Comparison of ENCODE assay signal across 8 cellular contexts in genomic region chr18:77207540-77207939, GRCh38. TPM values are rescaled to one million over a fixed set of nuclear protein-coding genes. Genes with fewer than 3 reads are reported as not detected.
DNase-seq lines count a peak whose midpoint lies in the region; ATAC-seq and TF ChIP-seq lines count a peak whose summit lies in the region.

No MANE protein-coding gene starts in this region.

- in situ Hi-C loops in ACHN (cut with HindIII; ENCODE audit: low pct_ligation_motif_present, low pct_unique_long_range_greater_than_20kb, low sequenced_read_pairs) = no loop called here

- peak overlapping the region; percentile 16 for H3K27ac ChIP-seq in hepatocyte

- H3K27me3 ChIP-seq in hepatocyte = no peaks in the 10 kb centered on the region

- H3K36me3 ChIP-seq in hepatocyte (replicated peaks; ENCODE audit: insufficient read depth, low read depth) = no peaks in the 10 kb centered on the region

- no peaks in the 10 kb centered on the region for H3K9me3 ChIP-seq in hepatocyte (ENCODE audit: low read depth)

- no peak overlapping the region for H2AFZ ChIP-seq in hepatocyte

- H3K9me2 ChIP-seq in hepatocyte (replicated peaks; ENCODE audit: insufficient read depth) = no peaks in the 10 kb centered on the region

- H3K4me3 ChIP-seq in hepatocyte = no peak overlapping the region

- TF ChIP-seq CTCF in hepatocyte (IDR thresholded peaks at IDR 0.05; ENCODE audit: poor library complexity) = peak; percentile 40

- H3K4me1 ChIP-seq in hepatocyte (ENCODE audit: insufficient read depth) = no peaks in the 10 kb centered on the region

- peak; percentile 45 for ATAC-seq in GM18502 (IDR thresholded peaks at IDR 0.05; ENCODE audit: poor library complexity, unreplicated experiment)
- peak; percentile 87 for ATAC-seq in SK-N-SH treated with all-trans-retinoic acid at 6 μM for 48 hours

- H3K79me2 ChIP-seq in hepatocyte = no peaks in the 10 kb centered on the region

- peak; percentile 69 for DNase-seq in ACHN
- peak; percentile 32 for DNase-seq in HPDE6-E6E7 (ENCODE audit: extremely low spot score)
- peak; percentile 90 for DNase-seq in amniotic epithelial cell (ENCODE audit: low read depth)
- DNase-seq in hepatocyte (ENCODE audit: low spot score) = peak; percentile 25
- DNase-seq in stimulated activated CD4-positive, alpha-beta T cell treated with anti-CD3 and anti-CD28 coated beads, Interleukin-15, amount 100 ng/mL, for 24 hours = peak; percentile 60
- DNase-seq in NCI-H2029 treated with DMSO at 0.1 percent for 48 hours (lab: John Stamatoyannopoulos, UW) = no peak

- no peaks in the 10 kb centered on the region for H4K20me1 ChIP-seq in hepatocyte (ENCODE audit: insufficient read depth, poor library complexity, severe bottlenecking)

- WGBS in hepatocyte (ENCODE audit: low lambda C conversion rate, missing lambda C conversion rate) = 69% methylated on average over 10 of the region's 10 CpGs

- no peak overlapping the region for H3K4me2 ChIP-seq in hepatocyte

TF ChIP-seq in SK-N-SH treated with all-trans-retinoic acid at 6 μM for 48 hours, 23 proteins besides CTCF, POLR2A, EP300 and RAD21:
- no peak for TF ChIP-seq RARB (CRISPR knock-in tag; IDR thresholded peaks at IDR 0.05)
- no peak for TF ChIP-seq TCF4 (CRISPR knock-in tag; IDR thresholded peaks at IDR 0.05; ENCODE audit: borderline replicate concordance)
- no peak for TF ChIP-seq ARNTL (CRISPR knock-in tag; IDR thresholded peaks at IDR 0.05; ENCODE audit: borderline replicate concordance, low read depth)
- TF ChIP-seq BACH2 (CRISPR knock-in tag; IDR thresholded peaks at IDR 0.05; ENCODE audit: borderline replicate concordance) = no peak
- 0 out of 2 replicates have a peak, but pooled peaks have one; percentile 11 for TF ChIP-seq ISL1 (CRISPR knock-in tag; IDR thresholded peaks at IDR 0.05)

RNA-seq across cellular contexts. Expression of gene GALR1, which starts 42.1 kb away (rescaled TPM):
- total RNA-seq in hepatocyte = 0.07 and 0.36 TPM in 2 replicates
- not detected in 2 replicates for polyA plus RNA-seq in hepatocyte
